In genomic region chr15:30901889-30902288, GRCh38 we compare ENCODE assay signal across 1 cellular context.
TF ChIP-seq lines count a peak whose summit lies in the region.

No MANE protein-coding gene starts in this region.

TF ChIP-seq in HepG2, 621 proteins besides CTCF, POLR2A, EP300 and RAD21:
- TF ChIP-seq ZBTB40 (IDR thresholded peaks at IDR 0.05) (no peak), ZBTB40 (CRISPR knock-in tag; IDR thresholded peaks at IDR 0.05) (peak; percentile 90), FOXK2 (IDR thresholded peaks at IDR 0.05) (no peak), CERS6 (CRISPR knock-in tag; IDR thresholded peaks at IDR 0.05) (no peak)
